Comparison of ENCODE assay signal across 20 cellular contexts in genomic region chr3:173538410-173538809, GRCh38.
DNase-seq lines count a peak whose midpoint lies in the region; ATAC-seq and TF ChIP-seq lines count a peak whose summit lies in the region.
"Had no signal": no experiment of that assay in that cellular context is flagged by ENCODE, and none has a peak within 500 bp of the region (broad histone marks: within the 10 kb centered on the region; RNA-seq: fewer than 3 reads in every experiment).

No MANE protein-coding gene starts in this region.

- no peak overlapping the region for H2AFZ ChIP-seq in DND-41 (ENCODE audit: low read depth, low read length)
- no peak overlapping the region for H2AFZ ChIP-seq in Loucy (ENCODE audit: low read length)

- no peaks in the 10 kb centered on the region for H3K79me2 ChIP-seq in DND-41 (ENCODE audit: insufficient read depth, low read length)
- H3K79me2 ChIP-seq in Loucy (ENCODE audit: insufficient read depth, low read length) = no peaks in the 10 kb centered on the region

- TF ChIP-seq CTCF in DND-41 (IDR thresholded peaks at IDR 0.05; ENCODE audit: borderline replicate concordance, extremely low read depth, low read length, poor library complexity, severe bottlenecking) (peak; percentile 13), Loucy (conservative IDR thresholded peaks at IDR 0.05; ENCODE audit: low read length) (peak; percentile 29), epithelial cell of esophagus (IDR thresholded peaks at IDR 0.05; ENCODE audit: insufficient read depth, low read depth, low read length, missing control alignments) (peak; percentile 7), lower lobe of right lung (IDR thresholded peaks at IDR 0.05) (no peak)

- no peaks in the 10 kb centered on the region for H3K9me3 ChIP-seq in DND-41 (ENCODE audit: insufficient read depth, low read length, severe bottlenecking)
- H3K9me3 ChIP-seq in Loucy (ENCODE audit: insufficient read depth, low read depth, low read length) = no peaks in the 10 kb centered on the region
- H3K9me3 ChIP-seq in lower lobe of right lung = no peaks in the 10 kb centered on the region
- H3K9me3 ChIP-seq: SJCRH30 had no signal

- no peaks in the 10 kb centered on the region for H3K27me3 ChIP-seq in DND-41 (ENCODE audit: insufficient read depth, low read length, poor library complexity)
- H3K27me3 ChIP-seq in Loucy (ENCODE audit: insufficient read depth, low read length, poor library complexity, severe bottlenecking) = no peaks in the 10 kb centered on the region
- H3K27me3 ChIP-seq in lower lobe of right lung (ENCODE audit: low read depth) = no peaks in the 10 kb centered on the region
- H3K27me3 ChIP-seq: SJCRH30 had no signal

- no peak for DNase-seq in DND-41
- peak; percentile 1 for DNase-seq in epithelial cell of esophagus (ENCODE audit: low read depth)
- no peak for DNase-seq in lower lobe of right lung
- DNase-seq in AML-193 (lab: John Stamatoyannopoulos, UW) = no peak
- DNase-seq in T1000 (lab: John Stamatoyannopoulos, UW) = no peak
- DNase-seq: activated CD4-positive, alpha-beta memory T cell treated with anti-CD3 and anti-CD28 coated beads, Interleukin-2, amount 10 ng/mL, durations not matched to agents 7 days and 5 days; activated T-cell treated with anti-CD3 and anti-CD28 coated beads, Interleukin-2, amount 50 U/mL, for 72 hours; cerebellar nuclear complex; COR-L47; foreskin melanocyte; GDM1; mammary epithelial cell; NCI-H1105 treated with DMSO at 0.1 percent for 48 hours; NCI-H226; right cardiac atrium; SJCRH30 had no signal

- H3F3A ChIP-seq in Loucy (ENCODE audit: low read depth) = no peaks in the 10 kb centered on the region

- H3K36me3 ChIP-seq in DND-41 (ENCODE audit: insufficient read depth, low read length) = no peaks in the 10 kb centered on the region
- no peaks in the 10 kb centered on the region for H3K36me3 ChIP-seq in Loucy (ENCODE audit: insufficient read depth, low read length)
- H3K36me3 ChIP-seq in lower lobe of right lung = no peaks in the 10 kb centered on the region
- H3K36me3 ChIP-seq: SJCRH30 had no signal

- intact Hi-C loops in lower lobe of right lung (cut with DNase I) = no loop called here

- no peaks in the 10 kb centered on the region for H3K9me2 ChIP-seq in Loucy (replicated peaks; ENCODE audit: low read depth, low read length)

- H3K9ac ChIP-seq in DND-41 (ENCODE audit: low read depth, low read length) = no peak overlapping the region
- H3K9ac ChIP-seq in Loucy (ENCODE audit: low read depth, low read length, poor library complexity, severe bottlenecking) = no peak overlapping the region

- H3K27ac ChIP-seq in DND-41 (ENCODE audit: low read length) (no peak overlapping the region), lower lobe of right lung (no peak overlapping the region)
- H3K27ac ChIP-seq: SJCRH30 had no signal

- H3K4me2 ChIP-seq in DND-41 (ENCODE audit: insufficient read depth, low read length) (no peak overlapping the region), Loucy (ENCODE audit: low read depth, low read length, poor library complexity, severe bottlenecking) (no peak overlapping the region)

- ATAC-seq in DND-41 (ENCODE audit: insufficient read depth, low read depth) (no peak), GM18909 (IDR thresholded peaks at IDR 0.05; ENCODE audit: poor library complexity, unreplicated experiment) (peak; percentile 42), lower lobe of right lung (no peak), HG03565 (IDR thresholded peaks at IDR 0.05; ENCODE audit: unreplicated experiment) (no peak)
- ATAC-seq: activated T-cell treated with anti-CD3 and anti-CD28 coated beads, Interleukin-2, amount 50 U/mL, for 72 hours; K562; right cardiac atrium had no signal

- no peaks in the 10 kb centered on the region for H3K4me1 ChIP-seq in DND-41 (ENCODE audit: insufficient read depth, low read length)
- H3K4me1 ChIP-seq in Loucy (ENCODE audit: insufficient read depth, low read length, poor library complexity, severe bottlenecking) = no peaks in the 10 kb centered on the region
- no peaks in the 10 kb centered on the region for H3K4me1 ChIP-seq in lower lobe of right lung
- H3K4me1 ChIP-seq: SJCRH30 had no signal

- H4K20me1 ChIP-seq in DND-41 (ENCODE audit: insufficient read depth, low read length) (no peaks in the 10 kb centered on the region), Loucy (ENCODE audit: insufficient read depth, low read length, poor library complexity, severe bottlenecking) (no peaks in the 10 kb centered on the region)

- H3K4me3 ChIP-seq in DND-41 (ENCODE audit: low read depth in 1 of 2, low read length in 2 of 2) (no peak overlapping the region), Loucy (ENCODE audit: low read length, poor library complexity, severe bottlenecking) (no peak overlapping the region), epithelial cell of esophagus (ENCODE audit: low read length) (no peak overlapping the region), lower lobe of right lung (no peak overlapping the region)
- H3K4me3 ChIP-seq: K562, SJCRH30 had no signal
